In genomic region chr19:6828698-6829633, GRCh38 we compare ENCODE assay signal across 8 cellular contexts. TPM values are rescaled to one million over a fixed set of nuclear protein-coding genes. Genes with fewer than 3 reads are reported as not detected.
DNase-seq lines count a peak whose midpoint lies in the region; ATAC-seq and TF ChIP-seq lines count a peak whose summit lies in the region.

No MANE protein-coding gene starts in this region.

- no peak overlapping the region for H3K4me3 ChIP-seq in DND-41 (ENCODE audit: low read depth in 1 of 2, low read length in 2 of 2)
- no peak overlapping the region for H3K4me3 ChIP-seq in Karpas-422 (ENCODE audit: low read length)
- no peak overlapping the region for H3K4me3 ChIP-seq in neuronal stem cell (ENCODE audit: low read length in 2 of 2)

- no peaks in the 10 kb centered on the region for H3K9me3 ChIP-seq in DND-41 (ENCODE audit: insufficient read depth, low read length, severe bottlenecking)
- no peaks in the 10 kb centered on the region for H3K9me3 ChIP-seq in Karpas-422 (ENCODE audit: low read length)
- H3K9me3 ChIP-seq in neuronal stem cell (replicated peaks in 1 of 2; ENCODE audit: control insufficient read depth in 2 of 2, insufficient read depth in 1 of 2, low read depth in 1 of 2, low read length in 2 of 2) = peaks cover 0 to 4% of the 10 kb centered on the region in 2 donors

- H3K4me1 ChIP-seq in DND-41 (ENCODE audit: insufficient read depth, low read length) (no peaks in the 10 kb centered on the region), Karpas-422 (ENCODE audit: low read length) (no peaks in the 10 kb centered on the region), neuronal stem cell (ENCODE audit: control insufficient read depth in 2 of 2, insufficient read depth in 1 of 2, low read depth in 1 of 2, low read length in 2 of 2) (no peaks in the 10 kb centered on the region)

- peaks cover 7% of the 10 kb centered on the region for H3K4me1 Mint-ChIP-seq in activated T-cell treated with anti-CD3 and anti-CD28 coated beads, Interleukin-2, amount 50 U/mL, for 24 hours (ENCODE audit: low read depth)

- ATAC-seq in DND-41 (ENCODE audit: insufficient read depth, low read depth) (peak; percentile 81), HG02610 (IDR thresholded peaks at IDR 0.05; ENCODE audit: unreplicated experiment) (no peak), HG02571 (IDR thresholded peaks at IDR 0.05; ENCODE audit: unreplicated experiment) (no peak), GM18858 (IDR thresholded peaks at IDR 0.05; ENCODE audit: unreplicated experiment) (no peak), HG02884 (IDR thresholded peaks at IDR 0.05; ENCODE audit: unreplicated experiment) (no peak)

- DNase-seq in DND-41 = peak; percentile 58
- DNase-seq in Karpas-422 = peak; percentile 95
- DNase-seq in activated T-cell treated with anti-CD3 and anti-CD28 coated beads, Interleukin-2, amount 50 U/mL, for 24 hours = peak; percentile 62
- no peak for DNase-seq in neuronal stem cell (ENCODE audit: low spot score)

- peak overlapping the region; percentile 83 for H3K18ac ChIP-seq in neuronal stem cell (ENCODE audit: low read length)

- H3K36me3 ChIP-seq in DND-41 (ENCODE audit: insufficient read depth, low read length) (peaks cover 87% of the 10 kb centered on the region), Karpas-422 (ENCODE audit: insufficient read depth, low read length) (peaks cover 40% of the 10 kb centered on the region), neuronal stem cell (replicated peaks in 1 of 2; ENCODE audit: control insufficient read depth in 2 of 2, insufficient read depth in 2 of 2, low read length in 2 of 2) (no peaks in the 10 kb centered on the region)

- peak overlapping the region; percentile 78 for H3K27ac Mint-ChIP-seq in activated T-cell treated with anti-CD3 and anti-CD28 coated beads, Interleukin-2, amount 50 U/mL, for 24 hours

- H3K4ac ChIP-seq in neuronal stem cell (ENCODE audit: low read length) = no peak overlapping the region

- H3K4me2 ChIP-seq in DND-41 (ENCODE audit: insufficient read depth, low read length) (no peak overlapping the region), Karpas-422 (ENCODE audit: low read depth, low read length, poor library complexity, severe bottlenecking) (no peak overlapping the region), neuronal stem cell (ENCODE audit: insufficient read depth, low read length, poor library complexity, severe bottlenecking) (no peak overlapping the region)

- H3K23ac ChIP-seq in neuronal stem cell (ENCODE audit: low read depth, low read length, poor library complexity) = peak overlapping the region; percentile 3

- H3K9me2 ChIP-seq in Karpas-422 (replicated peaks; ENCODE audit: insufficient read depth, low read length) = no peaks in the 10 kb centered on the region

- no peak overlapping the region for H2AK5ac ChIP-seq in neuronal stem cell (ENCODE audit: low read depth, low read length)

- H3K4me3 Mint-ChIP-seq in activated T-cell treated with anti-CD3 and anti-CD28 coated beads, Interleukin-2, amount 50 U/mL, for 24 hours = no peak overlapping the region

- H3K79me2 ChIP-seq in DND-41 (ENCODE audit: insufficient read depth, low read length) (no peaks in the 10 kb centered on the region), Karpas-422 (ENCODE audit: low read length) (no peaks in the 10 kb centered on the region)

- no peak overlapping the region for H2BK5ac ChIP-seq in neuronal stem cell (ENCODE audit: low read length)

- no peak overlapping the region for H2BK12ac ChIP-seq in neuronal stem cell (ENCODE audit: low read length)

- H3K27me3 ChIP-seq in DND-41 (ENCODE audit: insufficient read depth, low read length, poor library complexity) (no peaks in the 10 kb centered on the region), Karpas-422 (ENCODE audit: low read length) (no peaks in the 10 kb centered on the region), neuronal stem cell (ENCODE audit: control insufficient read depth in 3 of 3, insufficient read depth in 3 of 3, low read depth in 1 of 3, low read length in 3 of 3) (peaks cover 0 to 3% (median 0%) of the 10 kb centered on the region in 3 experiments)

- H3K27ac ChIP-seq in DND-41 (ENCODE audit: low read length) (no peak overlapping the region), Karpas-422 (ENCODE audit: low read length) (no peak overlapping the region), neuronal stem cell (replicated peaks; ENCODE audit: low read length) (no peak overlapping the region)

- no peak overlapping the region for H2BK120ac ChIP-seq in neuronal stem cell (ENCODE audit: low read depth, low read length)

- no peak overlapping the region for H4K91ac ChIP-seq in neuronal stem cell (ENCODE audit: low read depth, low read length, poor library complexity)

- H2AFZ ChIP-seq in DND-41 (ENCODE audit: low read depth, low read length) = no peak overlapping the region
- H2AFZ ChIP-seq in Karpas-422 (ENCODE audit: low read length) = no peak overlapping the region
- no peak overlapping the region for H2AFZ ChIP-seq in neuronal stem cell (ENCODE audit: low read length)

- peaks cover 93% of the 10 kb centered on the region for H3K36me3 Mint-ChIP-seq in activated T-cell treated with anti-CD3 and anti-CD28 coated beads, Interleukin-2, amount 50 U/mL, for 24 hours (ENCODE audit: low read depth)

- H3K9ac ChIP-seq in DND-41 (ENCODE audit: low read depth, low read length) (no peak overlapping the region), Karpas-422 (ENCODE audit: low read length) (no peak overlapping the region), neuronal stem cell (ENCODE audit: low read depth, low read length, poor library complexity) (no peak overlapping the region)

- no peaks in the 10 kb centered on the region for H3K27me3 Mint-ChIP-seq in activated T-cell treated with anti-CD3 and anti-CD28 coated beads, Interleukin-2, amount 50 U/mL, for 24 hours

- no peaks in the 10 kb centered on the region for H3K9me3 Mint-ChIP-seq in activated T-cell treated with anti-CD3 and anti-CD28 coated beads, Interleukin-2, amount 50 U/mL, for 24 hours

- no peak overlapping the region for H2BK15ac ChIP-seq in neuronal stem cell (ENCODE audit: low read length)

- H4K20me1 ChIP-seq in DND-41 (ENCODE audit: insufficient read depth, low read length) = no peaks in the 10 kb centered on the region
- H4K20me1 ChIP-seq in Karpas-422 (ENCODE audit: insufficient read depth, low read depth, low read length) = 0 out of 2 replicates have a peak, but pooled peaks cover 3% of the 10 kb centered on the region

- WGBS in neuronal stem cell (ENCODE audit: extremely low coverage in 2 of 2, insufficient read length in 2 of 2, insufficient replicate concordance in 1 of 2), 2 donors = no CpG with 5 or more reads among the region's 18 CpGs

- H4K8ac ChIP-seq in neuronal stem cell (ENCODE audit: low read depth, low read length) = no peak overlapping the region

- TF ChIP-seq CTCF in DND-41 (IDR thresholded peaks at IDR 0.05; ENCODE audit: borderline replicate concordance, extremely low read depth, low read length, poor library complexity, severe bottlenecking) = no peak

- H3K79me1 ChIP-seq in neuronal stem cell (ENCODE audit: low read depth, low read length) = peaks cover 3% of the 10 kb centered on the region

- no peak overlapping the region for H3K14ac ChIP-seq in neuronal stem cell (ENCODE audit: low read length)

RNA-seq across cellular contexts. Expression of gene VAV1, which starts 56.5 kb away (rescaled TPM):
- 46.0 and 85.2 TPM in 2 replicates for total RNA-seq in Karpas-422 (2014; rRNA removed; shearing (Covaris generic); ENCODE audit: low replicate concordance)
- 0.06 TPM for polyA plus RNA-seq in neuronal stem cell (2013, experiment 1 of 2)
- 0.04 TPM for polyA plus RNA-seq in neuronal stem cell (2013, experiment 2 of 2)

RNA-seq across cellular contexts. Expression of gene ADGRE1, which starts 58.4 kb away (rescaled TPM):
- total RNA-seq in Karpas-422 (2014; rRNA removed; shearing (Covaris generic); ENCODE audit: low replicate concordance) = 0.30 TPM in 1 of 2 replicates, not detected in the other
- not detected for polyA plus RNA-seq in neuronal stem cell (2013, experiment 1 of 2)
- not detected for polyA plus RNA-seq in neuronal stem cell (2013, experiment 2 of 2)
